ENCODE assay signal across 35 cellular contexts in the genomic region with DNA sequence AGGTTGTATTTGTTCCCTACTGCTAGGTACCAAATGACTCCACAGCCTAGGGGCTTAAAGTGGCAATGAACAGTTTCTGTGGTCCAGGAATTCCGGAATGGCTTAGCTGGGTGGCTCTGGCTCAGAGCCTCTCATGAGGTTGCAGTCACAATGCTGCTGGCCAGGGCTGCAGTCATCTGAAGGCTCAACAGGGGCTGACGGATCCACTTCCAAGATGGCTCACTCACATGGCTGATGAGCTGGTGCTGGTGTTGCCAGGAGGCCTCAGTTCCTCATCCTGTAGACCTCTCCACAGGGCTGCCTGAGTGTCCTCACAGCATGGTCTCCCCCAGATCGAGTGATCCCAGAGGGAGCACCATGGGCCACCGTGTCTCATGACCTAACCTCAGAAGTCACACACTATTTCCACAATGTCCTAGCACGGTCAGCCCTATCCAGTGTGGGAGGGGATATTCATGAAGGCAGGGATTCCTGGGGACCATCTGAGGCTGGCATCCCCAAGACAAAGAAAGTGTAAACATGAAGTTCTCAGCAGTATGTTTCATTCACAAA. TPM values are rescaled to one million over a fixed set of nuclear protein-coding genes. Genes with fewer than 3 reads are reported as not detected.
"Had no signal": no experiment of that assay in that cellular context is flagged by ENCODE, and none has a peak within 500 bp of the region (broad histone marks: within the 10 kb centered on the region; RNA-seq: fewer than 3 reads in every experiment).

No MANE protein-coding gene starts in this region.

- ATAC-seq: activated CD4-positive, CD25-positive, alpha-beta regulatory T cell treated with anti-CD3 and anti-CD28 coated beads, Interleukin-2, amount 50 U/mL, for 24 hours; activated CD8-positive, alpha-beta memory T cell treated with anti-CD3 and anti-CD28 coated beads, Interleukin-2, amount 10 ng/mL, durations not matched to agents 7 days and 5 days; activated CD8-positive, alpha-beta T cell treated with anti-CD3 and anti-CD28 coated beads, Interleukin-2, amount 10 ng/mL, durations not matched to agents 7 days and 5 days; activated naive CD8-positive, alpha-beta T cell treated with anti-CD3 and anti-CD28 coated beads, Interleukin-2, amount 50 U/mL, for 24 hours; body of pancreas; effector memory CD8-positive, alpha-beta T cell; foreskin keratinocyte; gastrocnemius medialis; heart left ventricle; T-helper 17 cell had no signal

- H3K4me1 ChIP-seq: adrenal gland, body of pancreas, colonic mucosa, foreskin keratinocyte had no signal

- H3K4me3 ChIP-seq: adrenal gland, body of pancreas, colonic mucosa, esophagus muscularis mucosa, gastrocnemius medialis, heart left ventricle had no signal

- H3K9me3 ChIP-seq: adrenal gland, body of pancreas, colonic mucosa, gastrocnemius medialis had no signal

- DNase-seq: activated B cell treated with CpG ODN at 0.5 μM for 24 hours; activated CD4-positive, alpha-beta memory T cell treated with anti-CD3 and anti-CD28 coated beads for 36 hours; activated CD4-positive, alpha-beta T cell treated with anti-CD3 and anti-CD28 coated beads, Interleukin-2, amount 10 ng/mL, durations not matched to agents 24 days and 14 days; activated CD8-positive, alpha-beta memory T cell treated with anti-CD3 and anti-CD28 coated beads, Interleukin-2, amount 10 ng/mL, durations not matched to agents 7 days and 5 days; activated CD8-positive, alpha-beta memory T cell treated with anti-CD3 and anti-CD28 coated beads, Interleukin-2, amount 50 U/mL, for 4 hours; activated CD8-positive, alpha-beta T cell treated with anti-CD3 and anti-CD28 coated beads, Interleukin-2, amount 10 ng/mL, durations not matched to agents 7 days and 5 days; activated gamma-delta T cell treated with Interleukin-2 at 50 U/mL for 16 hours; activated naive CD4-positive, alpha-beta T cell treated with Interleukin-2 at 50 U/mL for 16 hours; activated naive CD8-positive, alpha-beta T cell treated with anti-CD3 and anti-CD28 coated beads for 36 hours; activated naive CD8-positive, alpha-beta T cell treated with anti-CD3 and anti-CD28 coated beads, Interleukin-2, amount 50 U/mL, for 24 hours; activated T-cell treated with anti-CD3 and anti-CD28 coated beads, Interleukin-2, amount 50 U/mL, for 1 hour; activated T-cell treated with anti-CD3 and anti-CD28 coated beads, Interleukin-2, amount 50 U/mL, for 48 hours; amygdala; aorta; body of pancreas; caudate nucleus; colonic mucosa; dermis blood vessel endothelial cell; effector CD4-positive, alpha-beta T cell; effector memory CD8-positive, alpha-beta T cell; erythroblast; gastrocnemius medialis; glutamatergic neuron; heart left ventricle; T-helper 1 cell; T-helper 17 cell; T1000; WERI-Rb-1 had no signal

- H3K36me3 ChIP-seq: adrenal gland, colonic mucosa, esophagus muscularis mucosa, gastrocnemius medialis, heart left ventricle, WERI-Rb-1 had no signal

- H3K27me3 ChIP-seq: adrenal gland, body of pancreas, gastrocnemius medialis, heart left ventricle had no signal

- H3K27ac ChIP-seq: adrenal gland, body of pancreas, colonic mucosa, esophagus muscularis mucosa, foreskin keratinocyte, gastrocnemius medialis, heart left ventricle, WERI-Rb-1 had no signal

RNA-seq across cellular contexts. Expression of gene BPI, which starts 19.0 kb away (rescaled TPM):
- total RNA-seq: activated B cell treated with CpG ODN at 0.5 μM for 24 hours; activated CD4-positive, alpha-beta memory T cell treated with anti-CD3 and anti-CD28 coated beads for 36 hours; activated CD4-positive, alpha-beta T cell treated with anti-CD3 and anti-CD28 coated beads, Interleukin-2, amount 10 ng/mL, durations not matched to agents 24 days and 14 days; activated CD8-positive, alpha-beta memory T cell treated with anti-CD3 and anti-CD28 coated beads for 36 hours; activated CD8-positive, alpha-beta memory T cell treated with anti-CD3 and anti-CD28 coated beads, Interleukin-2, amount 10 ng/mL, durations not matched to agents 7 days and 5 days; activated CD8-positive, alpha-beta T cell treated with anti-CD3 and anti-CD28 coated beads, Interleukin-2, amount 10 ng/mL, durations not matched to agents 7 days and 5 days; activated naive CD8-positive, alpha-beta T cell treated with anti-CD3 and anti-CD28 coated beads for 36 hours; activated T-helper 1 cell treated with anti-CD3 and anti-CD28 coated beads, Interleukin-12 subunit alpha, Interleukin-12 subunit beta, Interleukin-2, Interleukin-4 antibody, amounts not matched to agents 30 ng/mL and 10 ng/mL and 1 ng/mL, durations not matched to agents 14 hours and 24 hours and 36 hours; activated T-helper 2 cell treated with anti-CD3 and anti-CD28 coated beads, Interferon-gamma antibody, Interleukin-2, Interleukin-4, amounts not matched to agents 10 μg/mL and 5 μg/mL and 100 μg/mL, durations not matched to agents 14 hours and 24 hours and 36 hours; body of pancreas; colonic mucosa; dermis blood vessel endothelial cell; foreskin keratinocyte; gastrocnemius medialis; T-helper 17 cell had no signal
- polyA plus RNA-seq: foreskin keratinocyte, heart left ventricle had no signal

RNA-seq across cellular contexts. Expression of gene KIAA1755, which starts 24.4 kb away (rescaled TPM):
- total RNA-seq: activated B cell treated with CpG ODN at 0.5 μM for 24 hours; activated CD4-positive, alpha-beta memory T cell treated with anti-CD3 and anti-CD28 coated beads for 36 hours; activated CD4-positive, alpha-beta T cell treated with anti-CD3 and anti-CD28 coated beads, Interleukin-2, amount 10 ng/mL, durations not matched to agents 24 days and 14 days; activated CD8-positive, alpha-beta memory T cell treated with anti-CD3 and anti-CD28 coated beads for 36 hours; activated CD8-positive, alpha-beta memory T cell treated with anti-CD3 and anti-CD28 coated beads, Interleukin-2, amount 10 ng/mL, durations not matched to agents 7 days and 5 days; activated CD8-positive, alpha-beta T cell treated with anti-CD3 and anti-CD28 coated beads, Interleukin-2, amount 10 ng/mL, durations not matched to agents 7 days and 5 days; activated naive CD8-positive, alpha-beta T cell treated with anti-CD3 and anti-CD28 coated beads for 36 hours; activated T-helper 1 cell treated with anti-CD3 and anti-CD28 coated beads, Interleukin-12 subunit alpha, Interleukin-12 subunit beta, Interleukin-2, Interleukin-4 antibody, amounts not matched to agents 30 ng/mL and 10 ng/mL and 1 ng/mL, durations not matched to agents 14 hours and 24 hours and 36 hours; activated T-helper 2 cell treated with anti-CD3 and anti-CD28 coated beads, Interferon-gamma antibody, Interleukin-2, Interleukin-4, amounts not matched to agents 10 μg/mL and 5 μg/mL and 100 μg/mL, durations not matched to agents 14 hours and 24 hours and 36 hours; T-helper 17 cell had no signal
